In the genomic region with DNA sequence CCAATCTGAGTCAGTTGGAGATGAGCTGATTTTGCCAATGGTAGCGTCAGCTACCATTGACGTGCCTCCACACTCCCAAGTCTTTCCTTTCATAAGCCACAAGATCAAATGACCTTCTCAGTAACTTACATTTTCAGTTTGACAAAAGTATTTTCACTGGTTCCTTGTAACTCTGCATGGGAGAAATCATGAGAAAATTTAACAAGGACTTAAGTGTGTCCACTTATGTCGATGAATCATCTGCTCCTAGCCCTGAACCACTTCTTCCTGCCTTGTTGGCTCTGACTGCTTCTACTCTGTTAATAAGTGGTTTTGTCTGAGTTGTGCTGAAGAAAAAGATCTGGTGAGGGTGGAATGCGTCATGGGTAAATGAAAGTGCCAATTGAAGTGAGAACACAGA, we compare ENCODE assay signal across 9 cellular contexts.
DNase-seq lines count a peak whose midpoint lies in the region; ATAC-seq and TF ChIP-seq lines count a peak whose summit lies in the region.
"Had no signal": no experiment of that assay in that cellular context is flagged by ENCODE, and none has a peak within 500 bp of the region (broad histone marks: within the 10 kb centered on the region; RNA-seq: fewer than 3 reads in every experiment).

No MANE protein-coding gene starts in this region.

- no peak for DNase-seq in activated naive CD8-positive, alpha-beta T cell treated with anti-CD3 and anti-CD28 coated beads, Interleukin-2, amount 10 ng/mL, durations not matched to agents 7 days and 5 days
- DNase-seq in renal cortical epithelial cell (ENCODE audit: low read depth) (peak; percentile 100), prostate gland (ENCODE audit: low spot score) (no peak), ascending aorta (ENCODE audit: low spot score in 2 of 2) (no peak), NCI-H226 (no peak)
- no peak for DNase-seq in effector memory CD4-positive, alpha-beta T cell

- H3K4me1 ChIP-seq in prostate gland (replicated peaks) = no peaks in the 10 kb centered on the region
- H3K4me1 ChIP-seq in ascending aorta = no peaks in the 10 kb centered on the region
- no peaks in the 10 kb centered on the region for H3K4me1 ChIP-seq in effector memory CD4-positive, alpha-beta T cell (ENCODE audit: control insufficient read depth, insufficient read depth, low read length, poor library complexity, severe bottlenecking)

- TF ChIP-seq POLR2A in prostate gland (IDR thresholded peaks at IDR 0.05) = no peak

- H3K36me3 Mint-ChIP-seq in activated naive CD8-positive, alpha-beta T cell treated with anti-CD3 and anti-CD28 coated beads, Interleukin-2, amount 10 ng/mL, durations not matched to agents 7 days and 5 days = peaks cover 5% of the 10 kb centered on the region

- H3K9me3 ChIP-seq in prostate gland (no peaks in the 10 kb centered on the region), ascending aorta (no peaks in the 10 kb centered on the region)
- H3K9me3 ChIP-seq in effector memory CD4-positive, alpha-beta T cell (ENCODE audit: control insufficient read depth, low read length) = no peaks in the 10 kb centered on the region

- no peak overlapping the region for H3K4me3 Mint-ChIP-seq in activated naive CD8-positive, alpha-beta T cell treated with anti-CD3 and anti-CD28 coated beads, Interleukin-2, amount 10 ng/mL, durations not matched to agents 7 days and 5 days

- POLR2A ChIA-PET in activated naive CD8-positive, alpha-beta T cell treated with anti-CD3 and anti-CD28 coated beads, Interleukin-2, amount 10 ng/mL, durations not matched to agents 7 days and 5 days (lab: Charles Lee) = no interaction called here

- H3K4me3 ChIP-seq in prostate gland = no peak overlapping the region
- no peak overlapping the region for H3K4me3 ChIP-seq in ascending aorta
- H3K4me3 ChIP-seq in effector memory CD4-positive, alpha-beta T cell (ENCODE audit: insufficient read depth, low read depth, low read length, poor library complexity, severe bottlenecking) = no peak overlapping the region

- TF ChIP-seq CTCF in prostate gland (IDR thresholded peaks at IDR 0.05) (no peak), ascending aorta (IDR thresholded peaks at IDR 0.05) (no peak)

- no peaks in the 10 kb centered on the region for H3K36me3 ChIP-seq in prostate gland
- H3K36me3 ChIP-seq in ascending aorta = no peaks in the 10 kb centered on the region
- H3K36me3 ChIP-seq in effector memory CD4-positive, alpha-beta T cell (ENCODE audit: control insufficient read depth, insufficient read depth, low read length) = no peaks in the 10 kb centered on the region

- intact Hi-C loops in prostate gland (cut with DNase I) = no loop called here
- intact Hi-C loops in ascending aorta (cut with DNase I) = no loop called here

- ATAC-seq in GM18907 (IDR thresholded peaks at IDR 0.05; ENCODE audit: unreplicated experiment) (peak; percentile 95), HG02938 (IDR thresholded peaks at IDR 0.05; ENCODE audit: unreplicated experiment) (peak; percentile 93)
- peak; percentile 77 for ATAC-seq in activated naive CD8-positive, alpha-beta T cell treated with anti-CD3 and anti-CD28 coated beads, Interleukin-2, amount 10 ng/mL, durations not matched to agents 7 days and 5 days (ENCODE audit: low read depth)
- ATAC-seq: Panc1 had no signal

- 80% methylated on average over 4 of the region's 4 CpGs for WGBS in prostate gland

- peaks cover 5% of the 10 kb centered on the region for H3K9me3 Mint-ChIP-seq in activated naive CD8-positive, alpha-beta T cell treated with anti-CD3 and anti-CD28 coated beads, Interleukin-2, amount 10 ng/mL, durations not matched to agents 7 days and 5 days

- H3K27ac ChIP-seq in prostate gland (no peak overlapping the region), ascending aorta (peak overlapping the region in 1 of 2 donors; percentile 8)
- H3K27ac ChIP-seq in effector memory CD4-positive, alpha-beta T cell (ENCODE audit: insufficient read depth, low read length, poor library complexity, severe bottlenecking) = no peak overlapping the region

- peak overlapping the region; percentile 6 for H3K27ac Mint-ChIP-seq in activated naive CD8-positive, alpha-beta T cell treated with anti-CD3 and anti-CD28 coated beads, Interleukin-2, amount 10 ng/mL, durations not matched to agents 7 days and 5 days

- no peaks in the 10 kb centered on the region for H3K27me3 Mint-ChIP-seq in activated naive CD8-positive, alpha-beta T cell treated with anti-CD3 and anti-CD28 coated beads, Interleukin-2, amount 10 ng/mL, durations not matched to agents 7 days and 5 days

- H3K27me3 ChIP-seq in prostate gland (replicated peaks; ENCODE audit: insufficient read depth) (no peaks in the 10 kb centered on the region), ascending aorta (no peaks in the 10 kb centered on the region)
- no peaks in the 10 kb centered on the region for H3K27me3 ChIP-seq in effector memory CD4-positive, alpha-beta T cell (replicated peaks; ENCODE audit: control insufficient read depth, insufficient read depth, low read length, poor library complexity, severe bottlenecking)

- H3K4me1 Mint-ChIP-seq in activated naive CD8-positive, alpha-beta T cell treated with anti-CD3 and anti-CD28 coated beads, Interleukin-2, amount 10 ng/mL, durations not matched to agents 7 days and 5 days = peaks cover 17% of the 10 kb centered on the region
